In the genomic region with DNA sequence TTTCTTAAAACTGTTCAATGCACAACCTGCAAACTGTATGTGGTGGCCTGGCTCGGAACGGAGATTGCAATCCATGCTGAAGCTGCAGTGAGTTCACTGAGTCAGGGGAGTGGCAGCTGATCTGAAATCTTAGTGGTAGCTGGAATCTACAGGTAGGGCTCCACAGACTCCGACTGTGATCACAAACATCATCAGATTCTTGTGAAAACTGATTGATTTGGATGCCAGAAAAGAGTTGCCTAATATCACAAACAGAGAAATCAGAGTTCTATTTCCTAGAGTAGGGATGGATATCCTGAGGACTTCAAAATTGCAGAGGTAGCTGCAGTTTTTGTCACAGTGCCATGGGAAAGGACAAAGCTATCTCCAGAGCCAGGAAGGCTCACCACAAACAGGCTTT, we compare ENCODE assay signal across 16 cellular contexts.
"Had no signal": no experiment of that assay in that cellular context is flagged by ENCODE, and none has a peak within 500 bp of the region (broad histone marks: within the 10 kb centered on the region; RNA-seq: fewer than 3 reads in every experiment).

No MANE protein-coding gene starts in this region.

- H3K27ac ChIP-seq: brain microvascular endothelial cell, thyroid gland, uterus had no signal

- ATAC-seq: left colon; natural killer cell treated with Interleukin-12 subunit alpha and Interleukin-12 subunit beta and Interleukin-15 and Interleukin-18, amount 100 ng/mL, for 72 hours; stimulated activated naive B cell treated with anti-CD40 and anti-IgM and Interleukin-4, amounts not matched to agents 10 μg/mL and 1 μg/mL and 100 μg/mL, for 72 hours had no signal

- H3K36me3 Mint-ChIP-seq: natural killer cell treated with Interleukin-12 subunit alpha and Interleukin-12 subunit beta and Interleukin-15 and Interleukin-18, amount 100 ng/mL, for 72 hours; stimulated activated naive B cell treated with anti-CD40 and anti-IgM and Interleukin-4, amounts not matched to agents 10 μg/mL and 1 μg/mL and 100 μg/mL, for 72 hours had no signal

- DNase-seq: activated CD4-positive, alpha-beta T cell treated with anti-CD3 and anti-CD28 coated beads, Interleukin-2, amount 10 ng/mL, durations not matched to agents 7 days and 5 days; activated CD4-positive, CD25-positive, alpha-beta regulatory T cell; activated CD8-positive, alpha-beta memory T cell treated with anti-CD3 and anti-CD28 coated beads, Interleukin-2, amount 50 U/mL, for 48 hours; anterior cingulate cortex; brain microvascular endothelial cell; cerebellar nuclear complex; effector CD8-positive, alpha-beta T cell; head of caudate nucleus; left colon; stimulated activated CD4-positive, alpha-beta T cell treated with anti-CD3 and anti-CD28 coated beads, Interleukin-12 subunit alpha, Interleukin-12 subunit beta, amount 100 ng/mL, for 4 hours; stimulated activated CD4-positive, alpha-beta T cell treated with anti-CD3 and anti-CD28 coated beads, Interleukin-2, amount 100 ng/mL, for 24 hours; stimulated activated naive B cell treated with anti-CD40 and anti-IgM and Interleukin-4, amounts not matched to agents 10 μg/mL and 1 μg/mL and 100 μg/mL, for 72 hours; thyroid gland; uterus had no signal

- H3K27ac Mint-ChIP-seq: activated CD4-positive, alpha-beta T cell treated with anti-CD3 and anti-CD28 coated beads, Interleukin-2, amount 10 ng/mL, durations not matched to agents 7 days and 5 days; activated T-helper 1 cell treated with anti-CD3 and anti-CD28 coated beads, Interleukin-12 subunit alpha, Interleukin-12 subunit beta, Interleukin-2, Interleukin-4 antibody, amounts not matched to agents 30 ng/mL and 10 ng/mL and 1 ng/mL, durations not matched to agents 14 hours and 24 hours and 36 hours; natural killer cell treated with Interleukin-12 subunit alpha and Interleukin-12 subunit beta and Interleukin-15 and Interleukin-18, amount 100 ng/mL, for 72 hours; stimulated activated naive B cell treated with anti-CD40 and anti-IgM and Interleukin-4, amounts not matched to agents 10 μg/mL and 1 μg/mL and 100 μg/mL, for 72 hours had no signal

- H3K4me1 ChIP-seq: thyroid gland, uterus had no signal

- H3K4me3 ChIP-seq: thyroid gland, uterus had no signal

- H3K9me3 Mint-ChIP-seq: activated CD4-positive, alpha-beta T cell treated with anti-CD3 and anti-CD28 coated beads, Interleukin-2, amount 10 ng/mL, durations not matched to agents 7 days and 5 days; activated T-helper 1 cell treated with anti-CD3 and anti-CD28 coated beads, Interleukin-12 subunit alpha, Interleukin-12 subunit beta, Interleukin-2, Interleukin-4 antibody, amounts not matched to agents 30 ng/mL and 10 ng/mL and 1 ng/mL, durations not matched to agents 14 hours and 24 hours and 36 hours; natural killer cell treated with Interleukin-12 subunit alpha and Interleukin-12 subunit beta and Interleukin-15 and Interleukin-18, amount 100 ng/mL, for 72 hours; stimulated activated naive B cell treated with anti-CD40 and anti-IgM and Interleukin-4, amounts not matched to agents 10 μg/mL and 1 μg/mL and 100 μg/mL, for 72 hours had no signal

- H3K36me3 ChIP-seq: brain microvascular endothelial cell, thyroid gland, uterus had no signal

- H3K27me3 ChIP-seq: brain microvascular endothelial cell, thyroid gland, uterus had no signal

- H3K9me3 ChIP-seq: thyroid gland, uterus had no signal

- H3K4me3 Mint-ChIP-seq: activated CD4-positive, alpha-beta T cell treated with anti-CD3 and anti-CD28 coated beads, Interleukin-2, amount 10 ng/mL, durations not matched to agents 7 days and 5 days; activated T-helper 1 cell treated with anti-CD3 and anti-CD28 coated beads, Interleukin-12 subunit alpha, Interleukin-12 subunit beta, Interleukin-2, Interleukin-4 antibody, amounts not matched to agents 30 ng/mL and 10 ng/mL and 1 ng/mL, durations not matched to agents 14 hours and 24 hours and 36 hours; natural killer cell treated with Interleukin-12 subunit alpha and Interleukin-12 subunit beta and Interleukin-15 and Interleukin-18, amount 100 ng/mL, for 72 hours; stimulated activated naive B cell treated with anti-CD40 and anti-IgM and Interleukin-4, amounts not matched to agents 10 μg/mL and 1 μg/mL and 100 μg/mL, for 72 hours had no signal
